In genomic region chr5:131570757-131571156, GRCh38 we compare ENCODE assay signal across 26 cellular contexts.
"Had no signal": no experiment of that assay in that cellular context is flagged by ENCODE, and none has a peak within 500 bp of the region (broad histone marks: within the 10 kb centered on the region; RNA-seq: fewer than 3 reads in every experiment).

No MANE protein-coding gene starts in this region.

- DNase-seq: activated CD4-positive, alpha-beta memory T cell treated with anti-CD3 and anti-CD28 coated beads for 36 hours; activated CD4-positive, alpha-beta T cell treated with anti-CD3 and anti-CD28 coated beads for 36 hours; activated CD4-positive, alpha-beta T cell treated with anti-CD3 and anti-CD28 coated beads, Interleukin-2, amount 10 ng/mL, durations not matched to agents 24 days and 14 days; activated CD4-positive, CD25-positive, alpha-beta regulatory T cell; activated CD4-positive, CD25-positive, alpha-beta regulatory T cell treated with anti-CD3 and anti-CD28 coated beads, Interleukin-2, amount 50 U/mL, for 72 hours; activated CD8-positive, alpha-beta memory T cell treated with anti-CD3 and anti-CD28 coated beads, Interleukin-2, amount 10 ng/mL, durations not matched to agents 7 days and 5 days; activated CD8-positive, alpha-beta memory T cell treated with anti-CD3 and anti-CD28 coated beads, Interleukin-2, amount 50 U/mL, for 4 hours; activated CD8-positive, alpha-beta T cell treated with anti-CD3 and anti-CD28 coated beads, Interleukin-2, amount 10 ng/mL, durations not matched to agents 7 days and 5 days; activated gamma-delta T cell; activated naive CD4-positive, alpha-beta T cell treated with anti-CD3 and anti-CD28 coated beads, Interleukin-2, amount 50 U/mL, for 16 hours; activated naive CD4-positive, alpha-beta T cell treated with Interleukin-2 at 50 U/mL for 16 hours; activated naive CD8-positive, alpha-beta T cell treated with anti-CD3 and anti-CD28 coated beads for 36 hours; activated naive CD8-positive, alpha-beta T cell treated with anti-CD3 and anti-CD28 coated beads, Interleukin-2, amount 50 U/mL, for 24 hours; activated T-cell treated with anti-CD3 and anti-CD28 coated beads, Interleukin-2, amount 50 U/mL, for 1 hour; activated T-cell treated with anti-CD3 and anti-CD28 coated beads, Interleukin-2, amount 50 U/mL, for 72 hours; central memory CD4-positive, alpha-beta T cell; cerebellar nuclear complex; colonic mucosa; effector CD8-positive, alpha-beta T cell; esophagus squamous epithelium; foreskin fibroblast; head of caudate nucleus; T-helper 2 cell had no signal

- H3K4me3 ChIP-seq: adrenal gland, cardiac muscle cell, colonic mucosa, esophagus squamous epithelium had no signal

- H3K27me3 Mint-ChIP-seq: activated CD4-positive, alpha-beta memory T cell treated with anti-CD3 and anti-CD28 coated beads for 36 hours; activated CD4-positive, alpha-beta T cell treated with anti-CD3 and anti-CD28 coated beads for 36 hours; activated CD4-positive, alpha-beta T cell treated with anti-CD3 and anti-CD28 coated beads, Interleukin-2, amount 10 ng/mL, durations not matched to agents 24 days and 14 days; activated CD8-positive, alpha-beta memory T cell treated with anti-CD3 and anti-CD28 coated beads, Interleukin-2, amount 10 ng/mL, durations not matched to agents 7 days and 5 days; activated naive CD8-positive, alpha-beta T cell treated with anti-CD3 and anti-CD28 coated beads for 36 hours; activated naive CD8-positive, alpha-beta T cell treated with anti-CD3 and anti-CD28 coated beads, Interleukin-2, amount 50 U/mL, for 24 hours had no signal

- H3K4me3 Mint-ChIP-seq: activated CD4-positive, alpha-beta memory T cell treated with anti-CD3 and anti-CD28 coated beads for 36 hours; activated CD4-positive, alpha-beta T cell treated with anti-CD3 and anti-CD28 coated beads for 36 hours; activated CD4-positive, alpha-beta T cell treated with anti-CD3 and anti-CD28 coated beads, Interleukin-2, amount 10 ng/mL, durations not matched to agents 24 days and 14 days; activated CD8-positive, alpha-beta memory T cell treated with anti-CD3 and anti-CD28 coated beads, Interleukin-2, amount 10 ng/mL, durations not matched to agents 7 days and 5 days; activated CD8-positive, alpha-beta T cell treated with anti-CD3 and anti-CD28 coated beads, Interleukin-2, amount 10 ng/mL, durations not matched to agents 7 days and 5 days; activated naive CD8-positive, alpha-beta T cell treated with anti-CD3 and anti-CD28 coated beads for 36 hours; activated naive CD8-positive, alpha-beta T cell treated with anti-CD3 and anti-CD28 coated beads, Interleukin-2, amount 50 U/mL, for 24 hours; activated T-cell treated with anti-CD3 and anti-CD28 coated beads, Interleukin-2, amount 50 U/mL, for 72 hours had no signal

- ATAC-seq: activated CD4-positive, alpha-beta T cell treated with anti-CD3 and anti-CD28 coated beads for 36 hours; activated CD8-positive, alpha-beta memory T cell treated with anti-CD3 and anti-CD28 coated beads, Interleukin-2, amount 10 ng/mL, durations not matched to agents 7 days and 5 days; activated CD8-positive, alpha-beta T cell treated with anti-CD3 and anti-CD28 coated beads, Interleukin-2, amount 10 ng/mL, durations not matched to agents 7 days and 5 days; activated naive CD8-positive, alpha-beta T cell treated with anti-CD3 and anti-CD28 coated beads, Interleukin-2, amount 50 U/mL, for 24 hours; activated T-cell treated with anti-CD3 and anti-CD28 coated beads, Interleukin-2, amount 50 U/mL, for 72 hours had no signal

- H3K27me3 ChIP-seq: adrenal gland, cardiac muscle cell, colonic mucosa, esophagus squamous epithelium had no signal

- H3K27ac Mint-ChIP-seq: activated CD4-positive, alpha-beta memory T cell treated with anti-CD3 and anti-CD28 coated beads for 36 hours; activated CD4-positive, alpha-beta T cell treated with anti-CD3 and anti-CD28 coated beads for 36 hours; activated CD4-positive, alpha-beta T cell treated with anti-CD3 and anti-CD28 coated beads, Interleukin-2, amount 10 ng/mL, durations not matched to agents 24 days and 14 days; activated CD8-positive, alpha-beta memory T cell treated with anti-CD3 and anti-CD28 coated beads, Interleukin-2, amount 10 ng/mL, durations not matched to agents 7 days and 5 days; activated CD8-positive, alpha-beta T cell treated with anti-CD3 and anti-CD28 coated beads, Interleukin-2, amount 10 ng/mL, durations not matched to agents 7 days and 5 days; activated naive CD8-positive, alpha-beta T cell treated with anti-CD3 and anti-CD28 coated beads for 36 hours; activated naive CD8-positive, alpha-beta T cell treated with anti-CD3 and anti-CD28 coated beads, Interleukin-2, amount 50 U/mL, for 24 hours; activated T-cell treated with anti-CD3 and anti-CD28 coated beads, Interleukin-2, amount 50 U/mL, for 72 hours had no signal

- H3K36me3 ChIP-seq: adrenal gland, cardiac muscle cell, colonic mucosa, esophagus squamous epithelium had no signal

- H3K4me1 ChIP-seq: adrenal gland, colonic mucosa, esophagus squamous epithelium had no signal

- H3K9me3 Mint-ChIP-seq: activated CD4-positive, alpha-beta T cell treated with anti-CD3 and anti-CD28 coated beads, Interleukin-2, amount 10 ng/mL, durations not matched to agents 24 days and 14 days had no signal

- H3K27ac ChIP-seq: adrenal gland, cardiac muscle cell, colonic mucosa, epithelial cell of prostate, esophagus squamous epithelium had no signal

- H3K9me3 ChIP-seq: adrenal gland, colonic mucosa, esophagus squamous epithelium had no signal
